In the genomic region with DNA sequence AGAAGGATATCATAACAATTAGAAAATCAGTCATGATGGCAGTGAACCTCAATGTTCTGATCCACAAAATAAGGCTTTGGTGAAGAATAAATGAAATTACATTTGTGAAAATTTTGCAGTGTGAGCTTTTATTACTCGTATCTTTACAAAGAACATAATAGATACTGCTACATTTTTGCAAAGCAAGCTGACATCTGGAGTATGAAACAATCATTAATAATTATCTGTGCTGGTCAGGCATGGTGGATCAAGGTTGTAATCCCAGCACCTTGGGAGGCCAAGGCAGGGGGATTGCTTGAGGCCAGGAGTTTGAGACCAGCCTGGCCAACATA, we compare ENCODE assay signal across 1 cellular context.
TF ChIP-seq lines count a peak whose summit lies in the region.

No MANE protein-coding gene starts in this region.

TF ChIP-seq in SK-N-SH, 30 proteins besides CTCF, POLR2A, EP300 and RAD21 (continued from another document):
- TF ChIP-seq, protein P1, sequence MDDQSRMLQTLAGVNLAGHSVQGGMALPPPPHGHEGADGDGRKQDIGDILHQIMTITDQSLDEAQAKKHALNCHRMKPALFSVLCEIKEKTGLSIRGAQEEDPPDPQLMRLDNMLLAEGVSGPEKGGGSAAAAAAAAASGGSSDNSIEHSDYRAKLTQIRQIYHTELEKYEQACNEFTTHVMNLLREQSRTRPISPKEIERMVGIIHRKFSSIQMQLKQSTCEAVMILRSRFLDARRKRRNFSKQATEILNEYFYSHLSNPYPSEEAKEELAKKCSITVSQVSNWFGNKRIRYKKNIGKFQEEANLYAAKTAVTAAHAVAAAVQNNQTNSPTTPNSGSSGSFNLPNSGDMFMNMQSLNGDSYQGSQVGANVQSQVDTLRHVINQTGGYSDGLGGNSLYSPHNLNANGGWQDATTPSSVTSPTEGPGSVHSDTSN (IDR thresholded peaks at IDR 0.05) = no peak
- no peak for TF ChIP-seq FOXJ3 (CRISPR knock-in tag; IDR thresholded peaks at IDR 0.05)
- TF ChIP-seq, protein P2, sequence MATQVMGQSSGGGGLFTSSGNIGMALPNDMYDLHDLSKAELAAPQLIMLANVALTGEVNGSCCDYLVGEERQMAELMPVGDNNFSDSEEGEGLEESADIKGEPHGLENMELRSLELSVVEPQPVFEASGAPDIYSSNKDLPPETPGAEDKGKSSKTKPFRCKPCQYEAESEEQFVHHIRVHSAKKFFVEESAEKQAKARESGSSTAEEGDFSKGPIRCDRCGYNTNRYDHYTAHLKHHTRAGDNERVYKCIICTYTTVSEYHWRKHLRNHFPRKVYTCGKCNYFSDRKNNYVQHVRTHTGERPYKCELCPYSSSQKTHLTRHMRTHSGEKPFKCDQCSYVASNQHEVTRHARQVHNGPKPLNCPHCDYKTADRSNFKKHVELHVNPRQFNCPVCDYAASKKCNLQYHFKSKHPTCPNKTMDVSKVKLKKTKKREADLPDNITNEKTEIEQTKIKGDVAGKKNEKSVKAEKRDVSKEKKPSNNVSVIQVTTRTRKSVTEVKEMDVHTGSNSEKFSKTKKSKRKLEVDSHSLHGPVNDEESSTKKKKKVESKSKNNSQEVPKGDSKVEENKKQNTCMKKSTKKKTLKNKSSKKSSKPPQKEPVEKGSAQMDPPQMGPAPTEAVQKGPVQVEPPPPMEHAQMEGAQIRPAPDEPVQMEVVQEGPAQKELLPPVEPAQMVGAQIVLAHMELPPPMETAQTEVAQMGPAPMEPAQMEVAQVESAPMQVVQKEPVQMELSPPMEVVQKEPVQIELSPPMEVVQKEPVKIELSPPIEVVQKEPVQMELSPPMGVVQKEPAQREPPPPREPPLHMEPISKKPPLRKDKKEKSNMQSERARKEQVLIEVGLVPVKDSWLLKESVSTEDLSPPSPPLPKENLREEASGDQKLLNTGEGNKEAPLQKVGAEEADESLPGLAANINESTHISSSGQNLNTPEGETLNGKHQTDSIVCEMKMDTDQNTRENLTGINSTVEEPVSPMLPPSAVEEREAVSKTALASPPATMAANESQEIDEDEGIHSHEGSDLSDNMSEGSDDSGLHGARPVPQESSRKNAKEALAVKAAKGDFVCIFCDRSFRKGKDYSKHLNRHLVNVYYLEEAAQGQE (IDR thresholded peaks at IDR 0.05; ENCODE audit: low read depth, low read length) = no peak
- TF ChIP-seq YY1 (IDR thresholded peaks at IDR 0.05; ENCODE audit: low read depth) = no peak
- TF ChIP-seq, protein P3, sequence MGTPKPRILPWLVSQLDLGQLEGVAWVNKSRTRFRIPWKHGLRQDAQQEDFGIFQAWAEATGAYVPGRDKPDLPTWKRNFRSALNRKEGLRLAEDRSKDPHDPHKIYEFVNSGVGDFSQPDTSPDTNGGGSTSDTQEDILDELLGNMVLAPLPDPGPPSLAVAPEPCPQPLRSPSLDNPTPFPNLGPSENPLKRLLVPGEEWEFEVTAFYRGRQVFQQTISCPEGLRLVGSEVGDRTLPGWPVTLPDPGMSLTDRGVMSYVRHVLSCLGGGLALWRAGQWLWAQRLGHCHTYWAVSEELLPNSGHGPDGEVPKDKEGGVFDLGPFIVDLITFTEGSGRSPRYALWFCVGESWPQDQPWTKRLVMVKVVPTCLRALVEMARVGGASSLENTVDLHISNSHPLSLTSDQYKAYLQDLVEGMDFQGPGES (IDR thresholded peaks at IDR 0.05; ENCODE audit: low read depth, low read length) = no peak
- no peak for TF ChIP-seq GATA2 (CRISPR knock-in tag; IDR thresholded peaks at IDR 0.05)
- TF ChIP-seq TAF1 (IDR thresholded peaks at IDR 0.05; ENCODE audit: borderline replicate concordance, low read depth, low read length) = no peak
- no peak for TF ChIP-seq MXI1 (IDR thresholded peaks at IDR 0.05; ENCODE audit: low read depth, low read length)
- TF ChIP-seq POLR2AphosphoS5 (IDR thresholded peaks at IDR 0.05; ENCODE audit: low read depth, low read length) = no peak
- TF ChIP-seq, protein P4, sequence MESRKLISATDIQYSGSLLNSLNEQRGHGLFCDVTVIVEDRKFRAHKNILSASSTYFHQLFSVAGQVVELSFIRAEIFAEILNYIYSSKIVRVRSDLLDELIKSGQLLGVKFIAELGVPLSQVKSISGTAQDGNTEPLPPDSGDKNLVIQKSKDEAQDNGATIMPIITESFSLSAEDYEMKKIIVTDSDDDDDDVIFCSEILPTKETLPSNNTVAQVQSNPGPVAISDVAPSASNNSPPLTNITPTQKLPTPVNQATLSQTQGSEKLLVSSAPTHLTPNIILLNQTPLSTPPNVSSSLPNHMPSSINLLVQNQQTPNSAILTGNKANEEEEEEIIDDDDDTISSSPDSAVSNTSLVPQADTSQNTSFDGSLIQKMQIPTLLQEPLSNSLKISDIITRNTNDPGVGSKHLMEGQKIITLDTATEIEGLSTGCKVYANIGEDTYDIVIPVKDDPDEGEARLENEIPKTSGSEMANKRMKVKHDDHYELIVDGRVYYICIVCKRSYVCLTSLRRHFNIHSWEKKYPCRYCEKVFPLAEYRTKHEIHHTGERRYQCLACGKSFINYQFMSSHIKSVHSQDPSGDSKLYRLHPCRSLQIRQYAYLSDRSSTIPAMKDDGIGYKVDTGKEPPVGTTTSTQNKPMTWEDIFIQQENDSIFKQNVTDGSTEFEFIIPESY (IDR thresholded peaks at IDR 0.05; ENCODE audit: borderline replicate concordance, low read depth) = no peak
- TF ChIP-seq, protein P5, sequence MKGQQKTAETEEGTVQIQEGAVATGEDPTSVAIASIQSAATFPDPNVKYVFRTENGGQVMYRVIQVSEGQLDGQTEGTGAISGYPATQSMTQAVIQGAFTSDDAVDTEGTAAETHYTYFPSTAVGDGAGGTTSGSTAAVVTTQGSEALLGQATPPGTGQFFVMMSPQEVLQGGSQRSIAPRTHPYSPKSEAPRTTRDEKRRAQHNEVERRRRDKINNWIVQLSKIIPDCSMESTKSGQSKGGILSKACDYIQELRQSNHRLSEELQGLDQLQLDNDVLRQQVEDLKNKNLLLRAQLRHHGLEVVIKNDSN (IDR thresholded peaks at IDR 0.05; ENCODE audit: borderline replicate concordance, low read depth) = no peak
- no peak for TF ChIP-seq RCOR1 (IDR thresholded peaks at IDR 0.05; ENCODE audit: low read length)
